In genomic region chr3:124826703-124827102, GRCh38 we compare ENCODE assay signal across 13 cellular contexts.
A peak's percentile ranks its signal among the peaks of the same experiment; 100 is the strongest.
DNase-seq lines count a peak whose midpoint lies in the region; TF ChIP-seq lines count a peak whose summit lies in the region.
"Had no signal": no experiment of that assay in that cellular context is flagged by ENCODE, and none has a peak within 500 bp of the region (broad histone marks: within the 10 kb centered on the region; RNA-seq: fewer than 3 reads in every experiment).

No MANE protein-coding gene starts in this region.

- H3K4me3 Mint-ChIP-seq in brain, result peak overlapping the region in 1 of 5 experiments; percentile 21
- H3K4me3 Mint-ChIP-seq: activated CD4-positive, alpha-beta T cell treated with anti-CD3 and anti-CD28 coated beads for 36 hours had no signal

- peak overlapping the region; percentile 64 to 78 for H3K27ac ChIP-seq in tibial artery
- no peak overlapping the region for H3K27ac ChIP-seq in spleen
- H3K27ac ChIP-seq: left ventricle myocardium inferior had no signal

- TF ChIP-seq POLR2A in spleen (IDR thresholded peaks at IDR 0.05), result no peak

- DNase-seq in NCI-H2029 treated with DMSO at 0.1 percent for 48 hours (lab: John Stamatoyannopoulos, UW), result peak; percentile 18
- no peak for DNase-seq in NCI-H2029 (lab: John Stamatoyannopoulos, UW)
- peak; percentile 94 for DNase-seq in iris pigment epithelial cell (ENCODE audit: low read depth)
- no peak for DNase-seq in tibial artery
- DNase-seq in activated naive CD4-positive, alpha-beta T cell treated with anti-CD3 and anti-CD28 coated beads, Interleukin-2, amount 50 U/mL, for 16 hours, result no peak
- no peak for DNase-seq in spleen
- no peak for DNase-seq in GM19238 (ENCODE audit: insufficient read length, low spot score)
- DNase-seq: activated CD4-positive, alpha-beta T cell treated with anti-CD3 and anti-CD28 coated beads for 36 hours; cerebellar nuclear complex; left ventricle myocardium inferior; OCI-M1; stimulated activated CD4-positive, alpha-beta T cell treated with anti-CD3 and anti-CD28 coated beads, Interleukin-4, amount 100 ng/mL, for 24 hours had no signal

- H3K9me3 ChIP-seq in tibial artery, result no peaks in the 10 kb centered on the region
- no peaks in the 10 kb centered on the region for H3K9me3 ChIP-seq in spleen
- H3K9me3 ChIP-seq: left ventricle myocardium inferior had no signal

- TF ChIP-seq CTCF in brain (conservative IDR thresholded peaks at IDR 0.05), result no peak
- TF ChIP-seq CTCF in tibial artery (IDR thresholded peaks at IDR 0.05), result no peak
- no peak for TF ChIP-seq CTCF in spleen (IDR thresholded peaks at IDR 0.05 in 8 of 11, conservative IDR thresholded peaks at IDR 0.05 in 3 of 11)

- 47 to 70% (median 50%) methylated on average over 3 of the region's 3 CpGs for WGBS in spleen, 5 donors

- H3K4me3 ChIP-seq in tibial artery, result no peak overlapping the region
- H3K4me3 ChIP-seq in spleen, result no peak overlapping the region
- H3K4me3 ChIP-seq: left ventricle myocardium inferior had no signal

- H3K4me1 ChIP-seq in tibial artery (peaks cover 0 to 57% (median 38%) of the 10 kb centered on the region in 4 donors), spleen (peaks cover 0 to 7% (median 0%) of the 10 kb centered on the region in 6 donors)

- peaks cover 0 to 3% (median 3%) of the 10 kb centered on the region in 5 experiments for H3K9me3 Mint-ChIP-seq in brain

- peak overlapping the region in 3 of 5 experiments; percentile 83 to 91 (median 89) for H3K27ac Mint-ChIP-seq in brain
- H3K27ac Mint-ChIP-seq: activated CD4-positive, alpha-beta T cell treated with anti-CD3 and anti-CD28 coated beads for 36 hours had no signal

- H3K36me3 Mint-ChIP-seq in brain, result peaks cover 15% of the 10 kb centered on the region

- no peaks in the 10 kb centered on the region for H3K27me3 ChIP-seq in tibial artery
- H3K27me3 ChIP-seq in spleen (replicated peaks in 1 of 7), result no peaks in the 10 kb centered on the region

- peaks cover 2% of the 10 kb centered on the region for H3K27me3 Mint-ChIP-seq in brain

- intact Hi-C loops in tibial artery (cut with DNase I; ENCODE audit: low total_unique reads) (no loop called here), spleen (cut with DNase I; ENCODE audit: low total_unique reads) (no loop called here)

- H3K4me1 Mint-ChIP-seq in brain, result peaks cover 25% of the 10 kb centered on the region
- H3K4me1 Mint-ChIP-seq: activated CD4-positive, alpha-beta T cell treated with anti-CD3 and anti-CD28 coated beads for 36 hours had no signal

- H3K36me3 ChIP-seq in tibial artery, result peaks cover 0 to 16% (median 7%) of the 10 kb centered on the region in 3 donors
- H3K36me3 ChIP-seq in spleen, result no peaks in the 10 kb centered on the region

Comparison
In these comparisons a context has a peak if more than half of its experiments do, and no peak if none do; other contexts are left out.
1. DNase-seq: peak in NCI-H2029 treated with DMSO at 0.1 percent for 48 hours (single experiment) and iris pigment epithelial cell (single experiment); none in NCI-H2029 (single experiment), tibial artery (0 of 2), activated naive CD4-positive, alpha-beta T cell treated with anti-CD3 and anti-CD28 coated beads, Interleukin-2, amount 50 U/mL, for 16 hours (single experiment), spleen (single experiment) and GM19238 (single experiment).
2. H3K27ac ChIP-seq: peak in tibial artery (2 of 2); none in spleen (0 of 8).